In genomic region chr2:109563980-109564550, GRCh38 we compare ENCODE assay signal across 20 cellular contexts. TPM values are rescaled to one million over a fixed set of nuclear protein-coding genes. Genes with fewer than 3 reads are reported as not detected.
DNase-seq lines count a peak whose midpoint lies in the region; ATAC-seq, FAIRE-seq and TF ChIP-seq lines count a peak whose summit lies in the region.
"Had no signal": no experiment of that assay in that cellular context is flagged by ENCODE, and none has a peak within 500 bp of the region (broad histone marks: within the 10 kb centered on the region; RNA-seq: fewer than 3 reads in every experiment).

No MANE protein-coding gene starts in this region.

- H3K36me3 ChIP-seq in GM23248 (ENCODE audit: low read depth), result peaks cover 26% of the 10 kb centered on the region
- peaks cover 0 to 4% of the 10 kb centered on the region in 2 experiments; a peak in 1 of 4 replicates for H3K36me3 ChIP-seq in GM12878 (ENCODE audit: control insufficient read depth in 2 of 2, insufficient read depth in 2 of 2, low read length in 1 of 2)
- peaks cover 0 to 71% (median 4%) of the 10 kb centered on the region in 3 donors for H3K36me3 ChIP-seq in esophagus squamous epithelium
- H3K36me3 ChIP-seq: BE2C had no signal

- H2AFZ ChIP-seq in GM23248, result no peak overlapping the region
- H2AFZ ChIP-seq in GM12878 (ENCODE audit: control insufficient read depth, low read depth, low read length), result no peak overlapping the region

- TF ChIP-seq CTCF in GM12878 (IDR thresholded peaks at IDR 0.05 in 2 of 3, conservative IDR thresholded peaks at IDR 0.05 in 1 of 3; ENCODE audit: control insufficient read depth in 2 of 3, extremely low read depth in 1 of 3, insufficient read depth in 1 of 3, low read depth in 3 of 3, low read length in 3 of 3), result no peak
- no peak for TF ChIP-seq CTCF in esophagus squamous epithelium (IDR thresholded peaks at IDR 0.05)

- H3K27me3 Mint-ChIP-seq in activated T-cell treated with anti-CD3 and anti-CD28 coated beads, Interleukin-2, amount 50 U/mL, for 4 hours (ENCODE audit: low read depth), result peaks cover 5% of the 10 kb centered on the region
- H3K27me3 Mint-ChIP-seq in activated T-cell treated with anti-CD3 and anti-CD28 coated beads, Interleukin-2, amount 50 U/mL, for 24 hours, result peaks cover 4% of the 10 kb centered on the region

- H3K9me3 ChIP-seq in GM23248 (ENCODE audit: low read depth), result no peaks in the 10 kb centered on the region
- H3K9me3 ChIP-seq in GM12878 (replicated peaks; ENCODE audit: control insufficient read depth, insufficient read depth, low read length), result no peaks in the 10 kb centered on the region
- no peaks in the 10 kb centered on the region for H3K9me3 ChIP-seq in esophagus squamous epithelium
- H3K9me3 ChIP-seq: BE2C had no signal

- no peaks in the 10 kb centered on the region for H3K79me2 ChIP-seq in GM23248 (ENCODE audit: insufficient read depth)
- H3K79me2 ChIP-seq in GM12878 (ENCODE audit: control insufficient read depth, insufficient read depth, low read length), result no peaks in the 10 kb centered on the region

- no peaks in the 10 kb centered on the region for H3K4me1 Mint-ChIP-seq in activated T-cell treated with anti-CD3 and anti-CD28 coated beads, Interleukin-2, amount 50 U/mL, for 4 hours (ENCODE audit: low read depth)
- peaks cover 21% of the 10 kb centered on the region for H3K4me1 Mint-ChIP-seq in activated T-cell treated with anti-CD3 and anti-CD28 coated beads, Interleukin-2, amount 50 U/mL, for 24 hours (ENCODE audit: low read depth)
- H3K4me1 Mint-ChIP-seq: CD4-positive, CD25-positive, alpha-beta regulatory T cell; H9 had no signal

- DNase-seq in activated T-cell treated with anti-CD3 and anti-CD28 coated beads, Interleukin-2, amount 50 U/mL, for 4 hours, result no peak
- DNase-seq in activated T-cell treated with anti-CD3 and anti-CD28 coated beads, Interleukin-2, amount 50 U/mL, for 24 hours, result no peak
- DNase-seq in GM23248, result peak; percentile 36
- DNase-seq in GM12878 (ENCODE audit: low read depth, low spot score), result no peak
- no peak for DNase-seq in esophagus squamous epithelium (lab: John Stamatoyannopoulos, UW)
- no peak for DNase-seq in HuH-7.5 (ENCODE audit: low spot score)
- DNase-seq in NCI-H1092 (lab: John Stamatoyannopoulos, UW), result no peak
- DNase-seq: BE2C; CD4-positive, CD25-positive, alpha-beta regulatory T cell; COR-L47; GDM1; H9; MM.1S; NCI-H1105; NCI-H1694; NCI-H2081 treated with DMSO at 0.1 percent for 48 hours; NCI-H446 treated with DMSO at 0.1 percent for 48 hours; NK-92 treated with Interleukin-12 subunit alpha and Interleukin-12 subunit beta, amount 100 ng/mL, for 24 hours; SHP77 treated with DMSO at 0.1 percent for 48 hours had no signal

- TF ChIP-seq RAD21 in GM12878 (IDR thresholded peaks at IDR 0.05; ENCODE audit: insufficient read depth, low read depth, low read length), result no peak

- BruUV-seq in GM12878 (replicated peaks; lab: Mats Ljungman, UMichigan), result no TSS peak

- no peak overlapping the region for H3K27ac Mint-ChIP-seq in activated T-cell treated with anti-CD3 and anti-CD28 coated beads, Interleukin-2, amount 50 U/mL, for 24 hours
- H3K27ac Mint-ChIP-seq: CD4-positive, CD25-positive, alpha-beta regulatory T cell; H9 had no signal

- SMC1A ChIA-PET in GM12878 (lab: Charles Lee; ENCODE audit: uncharacterized antibody, unreplicated experiment), result no interaction called here

- intact Hi-C loops in GM12878 (cut with micrococcal nuclease; ENCODE audit: unreplicated experiment) (no loop called here), esophagus squamous epithelium (cut with DNase I) (no loop called here)

- H3K4me2 ChIP-seq in GM23248 (ENCODE audit: unreplicated experiment), result peak overlapping the region; percentile 32
- no peak overlapping the region for H3K4me2 ChIP-seq in GM12878 (ENCODE audit: control insufficient read depth, insufficient read depth)

- H3K4me1 ChIP-seq in GM23248 (ENCODE audit: insufficient read depth) (peaks cover 56% of the 10 kb centered on the region), GM12878 (ENCODE audit: control insufficient read depth, insufficient read depth, low read length) (no peaks in the 10 kb centered on the region), esophagus squamous epithelium (peaks cover 3 to 32% (median 6%) of the 10 kb centered on the region in 3 donors)
- H3K4me1 ChIP-seq: BE2C had no signal

- no peaks in the 10 kb centered on the region for H3K27me3 ChIP-seq in GM23248 (replicated peaks; ENCODE audit: insufficient read depth)
- no peaks in the 10 kb centered on the region for H3K27me3 ChIP-seq in GM12878 (replicated peaks in 1 of 2; ENCODE audit: control insufficient read depth in 2 of 2, insufficient read depth in 2 of 2, low read length in 1 of 2)
- no peaks in the 10 kb centered on the region for H3K27me3 ChIP-seq in esophagus squamous epithelium
- H3K27me3 ChIP-seq: BE2C had no signal

- RAD21 ChIA-PET in GM12878 (lab: Charles Lee; ENCODE audit: unreplicated experiment), result no interaction called here

- in situ Hi-C loops in GM23248 (cut with MboI), result no loop called here
- in situ Hi-C loops in GM12878 (cut with MboI), result no loop called here

- TF ChIP-seq POLR2A in GM12878 (IDR thresholded peaks at IDR 0.05; ENCODE audit: low read depth, low read length), result no peak
- TF ChIP-seq POLR2A in esophagus squamous epithelium (IDR thresholded peaks at IDR 0.05), result no peak

- FAIRE-seq in GM12878 (lab: Jason Lieb, UNC), result no peak

- H3K27ac ChIP-seq in GM23248 (peak overlapping the region; percentile 87), GM12878 (ENCODE audit: control insufficient read depth, insufficient read depth) (no peak overlapping the region), esophagus squamous epithelium (peak overlapping the region in 3 of 4 donors; percentile 46 to 54 (median 53))

- POLR2A ChIA-PET in GM12878 (lab: Charles Lee), result no interaction called here

- CTCF ChIA-PET in GM12878 (lab: Yijun Ruan, JAX), result interaction anchor here (1.0 kb wide), 1 partner anchor 13 kb away, joined by 3 read pairs; no protein-coding TSS in a partner anchor

- no peaks in the 10 kb centered on the region for H3K9me3 Mint-ChIP-seq in activated T-cell treated with anti-CD3 and anti-CD28 coated beads, Interleukin-2, amount 50 U/mL, for 4 hours
- no peaks in the 10 kb centered on the region for H3K9me3 Mint-ChIP-seq in activated T-cell treated with anti-CD3 and anti-CD28 coated beads, Interleukin-2, amount 50 U/mL, for 24 hours
- H3K9me3 Mint-ChIP-seq: H9 had no signal

- H3K9ac ChIP-seq in GM23248 (0 out of 2 replicates have a peak overlapping the region, but pooled peaks have one; percentile 1), GM12878 (ENCODE audit: control insufficient read depth, insufficient read depth, low read length) (no peak overlapping the region)

- H4K20me1 ChIP-seq in GM23248 (ENCODE audit: insufficient read depth), result no peaks in the 10 kb centered on the region
- H4K20me1 ChIP-seq in GM12878 (ENCODE audit: control insufficient read depth, insufficient read depth), result no peaks in the 10 kb centered on the region

- WGBS in GM23248 (ENCODE audit: low coverage in 1 of 2, low lambda C conversion rate in 2 of 2, missing lambda C conversion rate in 2 of 2), 2 experiments, result 72 to 74% methylated on average over 4 of the region's 4 CpGs
- WGBS in GM12878 (ENCODE audit: insufficient coverage, insufficient replicate concordance, low lambda C conversion rate, missing lambda C conversion rate), result 63% methylated on average over 4 of the region's 4 CpGs
- WGBS in esophagus squamous epithelium, 2 donors, result 63 to 78% methylated on average over 4 of the region's 4 CpGs

- peak; percentile 46 to 56 for ATAC-seq in activated T-cell treated with anti-CD3 and anti-CD28 coated beads, Interleukin-2, amount 50 U/mL, for 4 hours
- ATAC-seq in GM12878 (no peak), HG03521 (IDR thresholded peaks at IDR 0.05; ENCODE audit: unreplicated experiment) (no peak)

- no peak overlapping the region for H3K4me3 ChIP-seq in GM23248
- H3K4me3 ChIP-seq in GM12878, result no peak overlapping the region
- no peak overlapping the region for H3K4me3 ChIP-seq in esophagus squamous epithelium

- H3K36me3 Mint-ChIP-seq in activated T-cell treated with anti-CD3 and anti-CD28 coated beads, Interleukin-2, amount 50 U/mL, for 4 hours (ENCODE audit: insufficient read depth), result no peaks in the 10 kb centered on the region
- no peaks in the 10 kb centered on the region for H3K36me3 Mint-ChIP-seq in activated T-cell treated with anti-CD3 and anti-CD28 coated beads, Interleukin-2, amount 50 U/mL, for 24 hours (ENCODE audit: low read depth)
- H3K36me3 Mint-ChIP-seq: CD4-positive, CD25-positive, alpha-beta regulatory T cell had no signal

- no peak for TF ChIP-seq EP300 in GM12878 (IDR thresholded peaks at IDR 0.05; ENCODE audit: borderline replicate concordance in 1 of 2, control insufficient read depth in 1 of 2, low read depth in 2 of 2, low read length in 2 of 2)

- no peaks in the 10 kb centered on the region for H3K9me2 ChIP-seq in GM23248 (ENCODE audit: insufficient read depth)

- peaks cover 53% of the 10 kb centered on the region for H3F3A ChIP-seq in GM23248 (ENCODE audit: insufficient read depth)

- no peak overlapping the region for H3K4me3 Mint-ChIP-seq in activated T-cell treated with anti-CD3 and anti-CD28 coated beads, Interleukin-2, amount 50 U/mL, for 4 hours
- no peak overlapping the region for H3K4me3 Mint-ChIP-seq in activated T-cell treated with anti-CD3 and anti-CD28 coated beads, Interleukin-2, amount 50 U/mL, for 24 hours
- H3K4me3 Mint-ChIP-seq: CD4-positive, CD25-positive, alpha-beta regulatory T cell; H9 had no signal

RNA-seq across cellular contexts. Expression of gene SEPTIN10, which starts 49.7 kb away (rescaled TPM):
- total RNA-seq in activated T-cell treated with anti-CD3 and anti-CD28 coated beads, Interleukin-2, amount 50 U/mL, for 4 hours, result 1 to 10 TPM in 2 of 3 donors, under 1 TPM in 1; 0.66 to 1.3 (median 1.1) TPM
- total RNA-seq in GM23248 (2014; rRNA removed; shearing (Covaris generic)), result 129 and 152 TPM in 2 replicates
- polyA plus RNA-seq in GM23248 (2016; fragmentation: Nextera tagmentation; extraction: Ambion mirVana) (142 and 144 TPM in 2 replicates), GM12878 (2011; rRNA removed) (20.2 and 28.7 TPM in 2 replicates), GM12878 (2014; fragmentation: Illumina TruSeq; extraction: Trizol) (112 and 142 TPM in 2 replicates), GM12878 (2014; fragmentation: Nextera tagmentation; extraction: Ambion mirVana) (10 to 100 TPM; 32.7 to 38.6 TPM), GM12878 (2014; rRNA removed) (47.9 and 50.7 TPM in 2 replicates), GM12878 (2016; fragmentation: Nextera tagmentation; extraction: Ambion mirVana) (100 to 1,000 TPM; 132 TPM)
- total RNA-seq in GM12878 (2013; cell fraction: nucleolus; rRNA removed), result 75.8 and 85.6 TPM in 2 replicates
- total RNA-seq in GM12878 (2014; rRNA removed) (50.0 and 57.9 TPM in 2 replicates), GM12878 (2014; rRNA removed; fragmentation: Illumina TruSeq; extraction: Trizol) (74.8 and 77.5 TPM in 2 replicates), GM12878 (2021) (96.2 and 98.5 TPM in 2 replicates), esophagus squamous epithelium (100 to 1,000 TPM in 1 of 4 donors, 10 to 100 TPM in 3; 83.6 to 132 (median 86.4) TPM)
- polyA plus RNA-seq in GM12878 (2011; ENCODE audit: low read depth), result 9.4 TPM
- polyA plus RNA-seq in GM12878 (2011; cell fraction: cytosol; rRNA removed), result 9.1 and 14.6 TPM in 2 replicates
- 14.7 and 16.7 TPM in 2 replicates for polyA plus RNA-seq in GM12878 (2011; cell fraction: nucleus; rRNA removed)
- 17.2 and 30.7 TPM in 2 replicates for polyA plus RNA-seq in GM12878 (2012)
- polyA minus RNA-seq in GM12878 (2011; rRNA and poly(A)+ RNA removed), result 15.4 and 26.8 TPM in 2 replicates
- polyA minus RNA-seq in GM12878 (2011; cell fraction: cytosol; rRNA and poly(A)+ RNA removed), result 16.3 and 20.0 TPM in 2 replicates
- 11.0 and 17.6 TPM in 2 replicates for polyA minus RNA-seq in GM12878 (2011; cell fraction: nucleus; rRNA and poly(A)+ RNA removed)

RNA-seq across cellular contexts. Expression of gene SOWAHC, which starts 50.1 kb away (rescaled TPM):
- total RNA-seq in activated T-cell treated with anti-CD3 and anti-CD28 coated beads, Interleukin-2, amount 50 U/mL, for 4 hours, result under 1 TPM; 0.38 to 0.53 (median 0.46) TPM
- 43.6 and 46.0 TPM in 2 replicates for total RNA-seq in GM23248 (2014; rRNA removed; shearing (Covaris generic))
- polyA plus RNA-seq in GM23248 (2016; fragmentation: Nextera tagmentation; extraction: Ambion mirVana) (18.0 and 19.8 TPM in 2 replicates), GM12878 (2011; rRNA removed) (0.48 and 0.61 TPM in 2 replicates), GM12878 (2014; fragmentation: Illumina TruSeq; extraction: Trizol) (1.9 and 2.1 TPM in 2 replicates), GM12878 (2014; fragmentation: Nextera tagmentation; extraction: Ambion mirVana) (1 to 10 TPM; 1.0 to 1.1 TPM), GM12878 (2014; rRNA removed) (1.9 and 2.2 TPM in 2 replicates), GM12878 (2016; fragmentation: Nextera tagmentation; extraction: Ambion mirVana) (1 to 10 TPM; 1.6 TPM)
- total RNA-seq in GM12878 (2013; cell fraction: nucleolus; rRNA removed), result 1.9 and 3.1 TPM in 2 replicates
- total RNA-seq in GM12878 (2014; rRNA removed) (2.2 and 2.6 TPM in 2 replicates), GM12878 (2014; rRNA removed; fragmentation: Illumina TruSeq; extraction: Trizol) (2.0 and 2.2 TPM in 2 replicates), GM12878 (2021) (2.0 and 2.6 TPM in 2 replicates), esophagus squamous epithelium (10 to 100 TPM; 47.9 to 87.9 (median 69.7) TPM)
- polyA plus RNA-seq in GM12878 (2011; ENCODE audit: low read depth), result 0.49 TPM
- polyA plus RNA-seq in GM12878 (2011; cell fraction: cytosol; rRNA removed), result 0.18 and 0.23 TPM in 2 replicates
- polyA plus RNA-seq in GM12878 (2011; cell fraction: nucleus; rRNA removed), result 0.51 and 0.89 TPM in 2 replicates
- 1.2 and 1.5 TPM in 2 replicates for polyA plus RNA-seq in GM12878 (2012)
- 0.07 and 0.36 TPM in 2 replicates for polyA minus RNA-seq in GM12878 (2011; rRNA and poly(A)+ RNA removed)
- polyA minus RNA-seq in GM12878 (2011; cell fraction: cytosol; rRNA and poly(A)+ RNA removed), result 0.21 TPM in 1 of 2 replicates, not detected in the other
- polyA minus RNA-seq in GM12878 (2011; cell fraction: nucleus; rRNA and poly(A)+ RNA removed), result 0.24 and 0.57 TPM in 2 replicates

Comparison
In these comparisons a context has a peak if more than half of its experiments do, and no peak if none do; other contexts are left out.
1. ATAC-seq: peak in activated T-cell treated with anti-CD3 and anti-CD28 coated beads, Interleukin-2, amount 50 U/mL, for 4 hours (2 of 2); none in GM12878 (single experiment) and HG03521 (single experiment).
2. RNA of gene SEPTIN10, which starts 49.7 kb away (total RNA-seq): 129 to 152 TPM in GM23248, 83.6 to 132 TPM in esophagus squamous epithelium and 50.0 to 98.5 TPM in GM12878; 0.66 to 1.3 TPM in activated T-cell treated with anti-CD3 and anti-CD28 coated beads, Interleukin-2, amount 50 U/mL, for 4 hours; every median in the first group is over 10 times any median in the second.
3. RNA of gene SOWAHC, which starts 50.1 kb away (total RNA-seq): 47.9 to 87.9 TPM in esophagus squamous epithelium and 43.6 to 46.0 TPM in GM23248; 1.9 to 3.1 TPM in GM12878 and 0.38 to 0.53 TPM in activated T-cell treated with anti-CD3 and anti-CD28 coated beads, Interleukin-2, amount 50 U/mL, for 4 hours; every median in the first group is over 10 times any median in the second.